In the genomic region with DNA sequence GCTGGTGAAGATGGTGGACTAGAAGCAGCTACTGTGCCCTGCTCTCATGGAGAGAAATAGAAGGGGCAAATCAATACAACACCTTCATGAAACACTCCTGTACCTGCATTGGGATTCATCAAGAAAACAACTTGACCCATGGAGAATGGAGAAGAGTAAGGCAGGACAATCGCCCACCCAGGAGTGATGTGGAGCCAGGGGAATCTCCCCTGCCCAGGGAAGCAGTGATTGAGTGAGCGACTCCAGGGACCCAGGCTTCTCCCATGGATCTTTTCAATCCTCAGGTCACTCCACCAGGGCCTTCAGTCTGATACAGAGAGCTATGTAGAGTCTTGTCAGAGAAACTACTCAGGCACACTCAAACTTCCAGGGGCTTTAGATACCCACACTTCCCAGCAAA, we compare ENCODE assay signal across 7 cellular contexts.
"Had no signal": no experiment of that assay in that cellular context is flagged by ENCODE, and none has a peak within 500 bp of the region (broad histone marks: within the 10 kb centered on the region; RNA-seq: fewer than 3 reads in every experiment).

No MANE protein-coding gene starts in this region.

- DNase-seq: GDM1, GF-D8 had no signal

- ATAC-seq: GM12878 had no signal

- H3K4me3 ChIP-seq: GM12878 had no signal

- FAIRE-seq: G401.6, GM12878, GM12891, GM18507, GM19239 had no signal
